ENCODE assay signal across 1 cellular context in the genomic region with DNA sequence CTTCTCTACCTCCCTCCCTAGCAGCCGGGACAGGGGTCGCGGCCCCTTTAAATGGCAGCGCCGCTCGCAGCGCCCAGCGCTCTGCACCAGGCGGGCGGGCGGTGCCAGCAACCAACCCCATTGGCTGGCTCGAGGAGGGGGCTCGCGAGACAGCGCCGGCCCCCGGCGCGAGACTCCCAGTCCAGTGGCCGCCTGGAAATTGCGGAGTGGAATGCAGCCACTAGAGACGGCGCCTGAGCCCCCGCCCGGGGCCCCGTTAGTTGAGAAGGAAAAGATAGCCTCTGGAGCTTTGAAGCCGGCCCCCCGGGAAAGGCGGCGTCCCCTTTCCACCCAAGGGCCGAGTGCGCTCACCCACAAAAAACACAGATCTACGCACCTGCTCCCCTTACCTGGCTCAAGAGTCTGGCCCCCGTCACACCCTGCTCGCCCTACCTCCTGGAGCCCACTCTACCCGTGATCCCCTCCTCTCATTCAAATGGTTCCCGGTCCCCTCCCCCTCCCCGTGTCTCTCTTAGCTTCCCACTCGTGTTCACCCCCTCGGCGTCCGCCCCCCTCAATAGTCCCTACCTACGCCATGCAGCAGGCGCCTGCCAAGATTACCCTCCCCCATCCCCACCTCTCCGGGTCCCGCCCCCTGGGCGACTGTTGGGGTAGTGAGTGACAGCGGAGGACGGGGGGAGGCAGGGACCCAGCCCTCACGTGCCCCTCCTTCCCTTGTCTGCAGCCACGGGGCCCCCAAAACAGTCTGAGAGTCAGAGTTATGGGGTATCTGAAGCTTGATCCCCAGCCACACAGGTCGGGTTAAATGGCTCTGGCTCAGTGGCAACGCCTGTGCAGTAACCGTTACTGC.
TF ChIP-seq lines count a peak whose summit lies in the region.

A gene (minus strand): TSS at position 49 of the 850 bp plus-strand sequence. CDS start 885 bp downstream, outside the sequence.

TF ChIP-seq in HEK293, 187 proteins besides CTCF, POLR2A, EP300 and RAD21 (continued from another document and continues in another):
- TF ChIP-seq, protein P1, sequence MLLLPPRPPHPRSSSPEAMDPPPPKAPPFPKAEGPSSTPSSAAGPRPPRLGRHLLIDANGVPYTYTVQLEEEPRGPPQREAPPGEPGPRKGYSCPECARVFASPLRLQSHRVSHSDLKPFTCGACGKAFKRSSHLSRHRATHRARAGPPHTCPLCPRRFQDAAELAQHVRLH (tag by site-specific recombination; IDR thresholded peaks at IDR 0.05): no peak
- TF ChIP-seq, protein P2, sequence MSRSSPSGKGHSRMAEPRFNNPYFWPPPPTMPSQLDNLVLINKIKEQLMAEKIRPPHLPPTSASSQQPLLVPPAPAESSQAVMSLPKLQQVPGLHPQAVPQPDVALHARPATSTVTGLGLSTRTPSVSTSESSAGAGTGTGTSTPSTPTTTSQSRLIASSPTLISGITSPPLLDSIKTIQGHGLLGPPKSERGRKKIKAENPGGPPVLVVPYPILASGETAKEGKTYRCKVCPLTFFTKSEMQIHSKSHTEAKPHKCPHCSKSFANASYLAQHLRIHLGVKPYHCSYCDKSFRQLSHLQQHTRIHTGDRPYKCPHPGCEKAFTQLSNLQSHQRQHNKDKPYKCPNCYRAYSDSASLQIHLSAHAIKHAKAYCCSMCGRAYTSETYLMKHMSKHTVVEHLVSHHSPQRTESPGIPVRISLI (tag by site-specific recombination; IDR thresholded peaks at IDR 0.05): no peak
- TF ChIP-seq ZNF610 (tag by site-specific recombination; IDR thresholded peaks at IDR 0.05; ENCODE audit: borderline replicate concordance) (peak; percentile 95), ZNF660 (tag by site-specific recombination; IDR thresholded peaks at IDR 0.05) (no peak), ZNF521 (tag by site-specific recombination; IDR thresholded peaks at IDR 0.05) (no peak), ZNF37A (tag by site-specific recombination; IDR thresholded peaks at IDR 0.05) (no peak), HOXC10 (CRISPR knock-in tag; IDR thresholded peaks at IDR 0.05) (no peak), ZNF596 (tag by site-specific recombination; IDR thresholded peaks at IDR 0.05) (no peak), TRIM28 (IDR thresholded peaks at IDR 0.05; ENCODE audit: borderline replicate concordance, low read length) (no peak), GLIS2 (tag by site-specific recombination; IDR thresholded peaks at IDR 0.05) (peak; percentile 81; the same call in 1 of the 2 replicates), OVOL3 (tag by site-specific recombination; IDR thresholded peaks at IDR 0.05) (peak; percentile 48; the same call in 1 of the 2 replicates), ZBTB48 (tag by site-specific recombination; IDR thresholded peaks at IDR 0.05) (0 out of 2 replicates have a peak, but pooled peaks have one; percentile 14), KLF7 (tag by site-specific recombination; IDR thresholded peaks at IDR 0.05; ENCODE audit: borderline replicate concordance) (no peak), ZNF133 (tag by site-specific recombination; IDR thresholded peaks at IDR 0.05) (no peak), ZNF211 (tag by site-specific recombination; IDR thresholded peaks at IDR 0.05; ENCODE audit: low read depth) (no peak), ZNF19 (tag by site-specific recombination; IDR thresholded peaks at IDR 0.05; ENCODE audit: low read depth) (no peak), ZNF792 (tag by site-specific recombination; IDR thresholded peaks at IDR 0.05) (no peak), ZNF174 (tag by site-specific recombination; IDR thresholded peaks at IDR 0.05) (no peak), ZNF341 (tag by site-specific recombination; IDR thresholded peaks at IDR 0.05; ENCODE audit: low read depth) (0 out of 2 replicates have a peak, but pooled peaks have one; percentile 41), ZSCAN23 (tag by site-specific recombination; IDR thresholded peaks at IDR 0.05) (no peak), ZNF114 (tag by site-specific recombination; IDR thresholded peaks at IDR 0.05) (no peak), ZNF558 (tag by site-specific recombination; IDR thresholded peaks at IDR 0.05) (no peak), ZNF433 (tag by site-specific recombination; IDR thresholded peaks at IDR 0.05; ENCODE audit: low read depth) (no peak), ZNF423 (tag by site-specific recombination; IDR thresholded peaks at IDR 0.05) (no peak), SP3 (tag by site-specific recombination; IDR thresholded peaks at IDR 0.05) (peak; percentile 58), SALL2 (tag by site-specific recombination; IDR thresholded peaks at IDR 0.05; ENCODE audit: borderline replicate concordance) (no peak), ZNF10 (tag by site-specific recombination; IDR thresholded peaks at IDR 0.05) (no peak), SCRT1 (tag by site-specific recombination; IDR thresholded peaks at IDR 0.05; ENCODE audit: borderline replicate concordance) (no peak), ZBTB7A (tag by site-specific recombination; IDR thresholded peaks at IDR 0.05; ENCODE audit: low read depth) (peak; percentile 44; the same call in 1 of the 2 replicates), ZNF302 (tag by site-specific recombination; IDR thresholded peaks at IDR 0.05; ENCODE audit: low read depth) (no peak), SP2 (tag by site-specific recombination; IDR thresholded peaks at IDR 0.05) (peak; percentile 68), ZNF830 (tag by site-specific recombination; IDR thresholded peaks at IDR 0.05; ENCODE audit: low read depth) (no peak), ZNF561 (tag by site-specific recombination; IDR thresholded peaks at IDR 0.05; ENCODE audit: borderline replicate concordance) (peak; percentile 77; the same call in 1 of the 2 replicates), SCRT2 (tag by site-specific recombination; IDR thresholded peaks at IDR 0.05) (no peak)
- TF ChIP-seq, protein P3, sequence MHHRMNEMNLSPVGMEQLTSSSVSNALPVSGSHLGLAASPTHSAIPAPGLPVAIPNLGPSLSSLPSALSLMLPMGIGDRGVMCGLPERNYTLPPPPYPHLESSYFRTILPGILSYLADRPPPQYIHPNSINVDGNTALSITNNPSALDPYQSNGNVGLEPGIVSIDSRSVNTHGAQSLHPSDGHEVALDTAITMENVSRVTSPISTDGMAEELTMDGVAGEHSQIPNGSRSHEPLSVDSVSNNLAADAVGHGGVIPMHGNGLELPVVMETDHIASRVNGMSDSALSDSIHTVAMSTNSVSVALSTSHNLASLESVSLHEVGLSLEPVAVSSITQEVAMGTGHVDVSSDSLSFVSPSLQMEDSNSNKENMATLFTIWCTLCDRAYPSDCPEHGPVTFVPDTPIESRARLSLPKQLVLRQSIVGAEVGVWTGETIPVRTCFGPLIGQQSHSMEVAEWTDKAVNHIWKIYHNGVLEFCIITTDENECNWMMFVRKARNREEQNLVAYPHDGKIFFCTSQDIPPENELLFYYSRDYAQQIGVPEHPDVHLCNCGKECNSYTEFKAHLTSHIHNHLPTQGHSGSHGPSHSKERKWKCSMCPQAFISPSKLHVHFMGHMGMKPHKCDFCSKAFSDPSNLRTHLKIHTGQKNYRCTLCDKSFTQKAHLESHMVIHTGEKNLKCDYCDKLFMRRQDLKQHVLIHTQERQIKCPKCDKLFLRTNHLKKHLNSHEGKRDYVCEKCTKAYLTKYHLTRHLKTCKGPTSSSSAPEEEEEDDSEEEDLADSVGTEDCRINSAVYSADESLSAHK (tag by site-specific recombination; IDR thresholded peaks at IDR 0.05): no peak
- TF ChIP-seq, protein P4, sequence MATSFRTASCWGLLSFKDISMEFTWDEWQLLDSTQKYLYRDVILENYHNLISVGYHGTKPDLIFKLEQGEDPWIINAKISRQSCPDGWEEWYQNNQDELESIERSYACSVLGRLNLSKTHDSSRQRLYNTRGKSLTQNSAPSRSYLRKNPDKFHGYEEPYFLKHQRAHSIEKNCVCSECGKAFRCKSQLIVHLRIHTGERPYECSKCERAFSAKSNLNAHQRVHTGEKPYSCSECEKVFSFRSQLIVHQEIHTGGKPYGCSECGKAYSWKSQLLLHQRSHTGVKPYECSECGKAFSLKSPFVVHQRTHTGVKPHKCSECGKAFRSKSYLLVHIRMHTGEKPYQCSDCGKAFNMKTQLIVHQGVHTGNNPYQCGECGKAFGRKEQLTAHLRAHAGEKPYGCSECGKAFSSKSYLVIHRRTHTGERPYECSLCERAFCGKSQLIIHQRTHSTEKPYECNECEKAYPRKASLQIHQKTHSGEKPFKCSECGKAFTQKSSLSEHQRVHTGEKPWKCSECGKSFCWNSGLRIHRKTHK (tag by site-specific recombination; IDR thresholded peaks at IDR 0.05): no peak
- TF ChIP-seq, protein P5, sequence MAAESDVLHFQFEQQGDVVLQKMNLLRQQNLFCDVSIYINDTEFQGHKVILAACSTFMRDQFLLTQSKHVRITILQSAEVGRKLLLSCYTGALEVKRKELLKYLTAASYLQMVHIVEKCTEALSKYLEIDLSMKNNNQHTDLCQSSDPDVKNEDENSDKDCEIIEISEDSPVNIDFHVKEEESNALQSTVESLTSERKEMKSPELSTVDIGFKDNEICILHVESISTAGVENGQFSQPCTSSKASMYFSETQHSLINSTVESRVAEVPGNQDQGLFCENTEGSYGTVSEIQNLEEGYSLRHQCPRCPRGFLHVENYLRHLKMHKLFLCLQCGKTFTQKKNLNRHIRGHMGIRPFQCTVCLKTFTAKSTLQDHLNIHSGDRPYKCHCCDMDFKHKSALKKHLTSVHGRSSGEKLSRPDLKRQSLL (tag by site-specific recombination; IDR thresholded peaks at IDR 0.05): peak; percentile 91
- TF ChIP-seq, protein P6, sequence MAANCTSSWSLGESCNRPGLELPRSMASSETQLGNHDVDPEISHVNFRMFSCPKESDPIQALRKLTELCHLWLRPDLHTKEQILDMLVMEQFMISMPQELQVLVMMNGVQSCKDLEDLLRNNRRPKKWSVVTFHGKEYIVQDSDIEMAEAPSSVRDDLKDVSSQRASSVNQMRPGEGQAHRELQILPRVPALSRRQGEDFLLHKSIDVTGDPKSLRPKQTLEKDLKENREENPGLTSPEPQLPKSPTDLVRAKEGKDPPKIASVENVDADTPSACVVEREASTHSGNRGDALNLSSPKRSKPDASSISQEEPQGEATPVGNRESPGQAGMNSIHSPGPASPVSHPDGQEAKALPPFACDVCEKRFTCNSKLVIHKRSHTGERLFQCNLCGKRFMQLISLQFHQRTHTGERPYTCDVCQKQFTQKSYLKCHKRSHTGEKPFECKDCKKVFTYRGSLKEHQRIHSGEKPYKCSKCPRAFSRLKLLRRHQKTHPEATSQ (tag by site-specific recombination; IDR thresholded peaks at IDR 0.05): peak; percentile 60; the same call in 1 of the 2 replicates
- TF ChIP-seq, protein P7, sequence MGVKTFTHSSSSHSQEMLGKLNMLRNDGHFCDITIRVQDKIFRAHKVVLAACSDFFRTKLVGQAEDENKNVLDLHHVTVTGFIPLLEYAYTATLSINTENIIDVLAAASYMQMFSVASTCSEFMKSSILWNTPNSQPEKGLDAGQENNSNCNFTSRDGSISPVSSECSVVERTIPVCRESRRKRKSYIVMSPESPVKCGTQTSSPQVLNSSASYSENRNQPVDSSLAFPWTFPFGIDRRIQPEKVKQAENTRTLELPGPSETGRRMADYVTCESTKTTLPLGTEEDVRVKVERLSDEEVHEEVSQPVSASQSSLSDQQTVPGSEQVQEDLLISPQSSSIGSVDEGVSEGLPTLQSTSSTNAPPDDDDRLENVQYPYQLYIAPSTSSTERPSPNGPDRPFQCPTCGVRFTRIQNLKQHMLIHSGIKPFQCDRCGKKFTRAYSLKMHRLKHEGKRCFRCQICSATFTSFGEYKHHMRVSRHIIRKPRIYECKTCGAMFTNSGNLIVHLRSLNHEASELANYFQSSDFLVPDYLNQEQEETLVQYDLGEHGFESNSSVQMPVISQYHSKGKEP (tag by site-specific recombination; IDR thresholded peaks at IDR 0.05): no peak
- TF ChIP-seq, protein P8, sequence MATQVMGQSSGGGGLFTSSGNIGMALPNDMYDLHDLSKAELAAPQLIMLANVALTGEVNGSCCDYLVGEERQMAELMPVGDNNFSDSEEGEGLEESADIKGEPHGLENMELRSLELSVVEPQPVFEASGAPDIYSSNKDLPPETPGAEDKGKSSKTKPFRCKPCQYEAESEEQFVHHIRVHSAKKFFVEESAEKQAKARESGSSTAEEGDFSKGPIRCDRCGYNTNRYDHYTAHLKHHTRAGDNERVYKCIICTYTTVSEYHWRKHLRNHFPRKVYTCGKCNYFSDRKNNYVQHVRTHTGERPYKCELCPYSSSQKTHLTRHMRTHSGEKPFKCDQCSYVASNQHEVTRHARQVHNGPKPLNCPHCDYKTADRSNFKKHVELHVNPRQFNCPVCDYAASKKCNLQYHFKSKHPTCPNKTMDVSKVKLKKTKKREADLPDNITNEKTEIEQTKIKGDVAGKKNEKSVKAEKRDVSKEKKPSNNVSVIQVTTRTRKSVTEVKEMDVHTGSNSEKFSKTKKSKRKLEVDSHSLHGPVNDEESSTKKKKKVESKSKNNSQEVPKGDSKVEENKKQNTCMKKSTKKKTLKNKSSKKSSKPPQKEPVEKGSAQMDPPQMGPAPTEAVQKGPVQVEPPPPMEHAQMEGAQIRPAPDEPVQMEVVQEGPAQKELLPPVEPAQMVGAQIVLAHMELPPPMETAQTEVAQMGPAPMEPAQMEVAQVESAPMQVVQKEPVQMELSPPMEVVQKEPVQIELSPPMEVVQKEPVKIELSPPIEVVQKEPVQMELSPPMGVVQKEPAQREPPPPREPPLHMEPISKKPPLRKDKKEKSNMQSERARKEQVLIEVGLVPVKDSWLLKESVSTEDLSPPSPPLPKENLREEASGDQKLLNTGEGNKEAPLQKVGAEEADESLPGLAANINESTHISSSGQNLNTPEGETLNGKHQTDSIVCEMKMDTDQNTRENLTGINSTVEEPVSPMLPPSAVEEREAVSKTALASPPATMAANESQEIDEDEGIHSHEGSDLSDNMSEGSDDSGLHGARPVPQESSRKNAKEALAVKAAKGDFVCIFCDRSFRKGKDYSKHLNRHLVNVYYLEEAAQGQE (tag by site-specific recombination; IDR thresholded peaks at IDR 0.05): no peak
- TF ChIP-seq, protein P9, sequence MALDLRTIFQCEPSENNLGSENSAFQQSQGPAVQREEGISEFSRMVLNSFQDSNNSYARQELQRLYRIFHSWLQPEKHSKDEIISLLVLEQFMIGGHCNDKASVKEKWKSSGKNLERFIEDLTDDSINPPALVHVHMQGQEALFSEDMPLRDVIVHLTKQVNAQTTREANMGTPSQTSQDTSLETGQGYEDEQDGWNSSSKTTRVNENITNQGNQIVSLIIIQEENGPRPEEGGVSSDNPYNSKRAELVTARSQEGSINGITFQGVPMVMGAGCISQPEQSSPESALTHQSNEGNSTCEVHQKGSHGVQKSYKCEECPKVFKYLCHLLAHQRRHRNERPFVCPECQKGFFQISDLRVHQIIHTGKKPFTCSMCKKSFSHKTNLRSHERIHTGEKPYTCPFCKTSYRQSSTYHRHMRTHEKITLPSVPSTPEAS (tag by site-specific recombination; IDR thresholded peaks at IDR 0.05): no peak; the same call in 1 of the 2 replicates
